8 cellular contexts compared by ENCODE assay signal in the genomic region with DNA sequence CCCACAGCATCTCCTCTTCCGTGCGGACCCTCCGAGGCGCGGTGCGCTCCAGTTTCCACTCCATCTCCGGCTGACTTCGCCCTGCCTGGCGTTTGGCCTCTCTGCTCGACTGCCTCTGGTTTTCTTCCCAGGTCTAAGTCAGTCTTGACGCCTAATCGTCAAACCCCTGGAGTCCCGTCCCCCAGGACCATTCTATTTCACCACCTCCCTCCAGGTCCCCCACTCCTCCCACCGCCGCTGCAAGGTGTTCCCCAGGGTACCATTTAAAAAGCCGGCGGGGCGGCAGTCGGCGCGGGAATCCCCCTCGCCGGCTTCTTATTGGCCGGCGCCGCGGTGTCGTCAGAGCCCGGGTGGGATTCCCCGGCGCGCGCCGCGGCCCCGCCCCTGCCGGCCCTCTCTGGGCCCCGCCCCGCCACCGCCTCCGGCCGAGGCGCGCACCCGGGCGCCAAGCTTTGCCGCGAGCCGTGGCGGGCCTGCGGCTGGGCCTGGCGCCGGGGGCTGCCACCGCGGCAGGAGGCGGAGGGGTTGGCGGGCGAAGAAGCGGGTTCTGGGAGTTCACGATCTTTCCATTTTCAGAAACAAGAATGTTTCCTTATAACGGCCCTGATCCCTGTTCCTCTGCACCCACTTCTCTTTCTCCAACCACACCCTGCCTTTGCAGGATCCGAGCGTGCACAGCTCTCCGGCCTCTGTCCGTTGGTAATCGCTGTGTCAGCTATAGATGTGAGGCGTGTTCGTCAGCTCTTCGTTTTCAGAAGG. TPM values are rescaled to one million over a fixed set of nuclear protein-coding genes. Genes with fewer than 3 reads are reported as not detected.
DNase-seq lines count a peak whose midpoint lies in the region; ATAC-seq and TF ChIP-seq lines count a peak whose summit lies in the region.

A gene with protein sequence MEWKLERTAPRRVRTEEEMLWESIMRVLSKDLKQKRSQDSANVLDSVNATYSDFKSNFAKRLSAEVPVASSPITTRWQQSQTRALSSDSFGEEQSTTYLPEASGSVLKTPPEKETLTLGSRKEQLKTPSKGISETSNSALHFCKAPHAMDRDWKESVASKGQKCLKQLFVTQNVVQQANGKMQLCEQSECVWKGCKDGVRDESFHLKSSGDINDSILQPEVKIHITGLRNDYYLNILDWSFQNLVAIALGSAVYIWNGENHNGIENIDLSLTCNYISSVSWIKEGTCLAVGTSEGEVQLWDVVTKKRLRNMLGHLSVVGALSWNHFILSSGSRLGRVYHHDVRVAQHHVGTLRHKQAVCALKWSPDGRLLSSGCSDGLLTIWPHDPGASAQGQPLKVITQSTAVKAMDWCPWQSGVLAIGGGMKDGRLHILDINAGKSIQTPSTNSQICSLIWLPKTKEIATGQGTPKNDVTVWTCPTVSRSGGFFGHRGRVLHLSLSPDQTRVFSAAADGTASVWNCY (minus strand): TSS at position 241 of the 759 bp plus-strand sequence. CDS start 177 bp downstream, at position 64.

- H3K27ac ChIP-seq in transverse colon = peak within 1 kb of the TSS in 2 of 4 donors; percentile 31 to 43

- H3K4me1 ChIP-seq in transverse colon = peaks cover 9 to 32% (median 28%) of the 10 kb centered on the region in 4 donors

- CTCF ChIA-PET in activated naive CD4-positive, alpha-beta T cell treated with anti-CD3 and anti-CD28 coated beads, Interleukin-2, amount 10 ng/mL, durations not matched to agents 7 days and 5 days (lab: Charles Lee) = interaction anchor here (0.7 to 2.2 kb wide), 6 partner anchors 23 to 519 kb away, joined by 3 to 10 read pairs (median 4); no protein-coding TSS in a partner anchor

- TF ChIP-seq EP300 in transverse colon (IDR thresholded peaks at IDR 0.05; ENCODE audit: low read depth) = no peak

- TF ChIP-seq POLR2A in transverse colon (IDR thresholded peaks at IDR 0.05) = no peak

- no peaks in the 10 kb centered on the region for H3K36me3 Mint-ChIP-seq in activated naive CD4-positive, alpha-beta T cell treated with anti-CD3 and anti-CD28 coated beads, Interleukin-2, amount 10 ng/mL, durations not matched to agents 7 days and 5 days

- peak; percentile 97 for ATAC-seq in Right ventricle myocardium superior (ENCODE audit: poor library complexity)

- H3K27me3 ChIP-seq in H7 (ENCODE audit: control insufficient read depth, insufficient read depth, low read length) = peaks cover 60% of the 10 kb centered on the region
- peaks cover 79% of the 10 kb centered on the region for H3K27me3 ChIP-seq in transverse colon

- peak; percentile 73 for DNase-seq in G401 (ENCODE audit: low spot score)
- DNase-seq in H7 = peak; percentile 98
- DNase-seq in LoVo (ENCODE audit: low spot score) = peak; percentile 88
- peak; percentile 66 for DNase-seq in SK-N-DZ (ENCODE audit: low spot score)
- peak; percentile 78 for DNase-seq in activated naive CD4-positive, alpha-beta T cell treated with anti-CD3 and anti-CD28 coated beads, Interleukin-2, amount 10 ng/mL, durations not matched to agents 7 days and 5 days
- DNase-seq in Right ventricle myocardium superior = peak; percentile 82
- peak in 8 of 10 donors; percentile 18 to 89 (median 40) for DNase-seq in posterior cingulate gyrus
- peak; percentile 81 for DNase-seq in transverse colon

- H3K27ac Mint-ChIP-seq in activated naive CD4-positive, alpha-beta T cell treated with anti-CD3 and anti-CD28 coated beads, Interleukin-2, amount 10 ng/mL, durations not matched to agents 7 days and 5 days = no peak within 1 kb of the TSS

- no peaks in the 10 kb centered on the region for H3K36me3 ChIP-seq in H7 (replicated peaks; ENCODE audit: control insufficient read depth, insufficient read depth, low read length)
- H3K36me3 ChIP-seq in transverse colon = no peaks in the 10 kb centered on the region

- peaks cover 47% of the 10 kb centered on the region for H3K4me1 Mint-ChIP-seq in activated naive CD4-positive, alpha-beta T cell treated with anti-CD3 and anti-CD28 coated beads, Interleukin-2, amount 10 ng/mL, durations not matched to agents 7 days and 5 days

- H3K4me3 ChIP-seq in H7 (ENCODE audit: insufficient read depth, low read depth, low read length) (peak within 1 kb of the TSS; percentile 36), transverse colon (peak within 1 kb of the TSS; percentile 20 to 56 (median 38))

- no peak for TF ChIP-seq CTCF in transverse colon (IDR thresholded peaks at IDR 0.05)

- H3K4me3 Mint-ChIP-seq in activated naive CD4-positive, alpha-beta T cell treated with anti-CD3 and anti-CD28 coated beads, Interleukin-2, amount 10 ng/mL, durations not matched to agents 7 days and 5 days = peak within 1 kb of the TSS; percentile 79

- in situ Hi-C loops in G401 (cut with HindIII; ENCODE audit: low sequenced_read_pairs) = no loop called here
- in situ Hi-C loops in transverse colon (cut with MboI; ENCODE audit: low pct_ligation_motif_present in 1 of 4, low pct_unique_long_range_greater_than_20kb in 1 of 4, low sequenced_read_pairs in 3 of 4) = loop anchor here (10.0 to 25.0 kb wide), 4 partner anchors 52 to 661 kb away; partner anchors contain the start of genes SNX18 (in 3 of the 4), CCNO (in 2 of the 4), MCIDAS (in 1 of the 4) and SLC38A9 (in 1 of the 4)

- H3K9me3 ChIP-seq in transverse colon = no peaks in the 10 kb centered on the region

- WGBS in transverse colon (ENCODE audit: low coverage in 1 of 2), 2 donors = 1% methylated on average over 55 of the region's 69 CpGs; no CpG with 5 or more reads in 1 of the 2 donors

- intact Hi-C loops in Right ventricle myocardium superior (cut with DNase I) (no loop called here), posterior cingulate gyrus (cut with DNase I) (loop anchor here (5.0 kb wide), 3 partner anchors 134 to 539 kb away; partner anchors contain the start of genes DHX29, MTREX and SLC38A9), transverse colon (cut with DNase I; ENCODE audit: low total_unique reads) (loop anchor here (10.0 kb wide), 2 partner anchors 52 to 522 kb away; partner anchors contain the start of gene MCIDAS)

- H3K9me3 Mint-ChIP-seq in activated naive CD4-positive, alpha-beta T cell treated with anti-CD3 and anti-CD28 coated beads, Interleukin-2, amount 10 ng/mL, durations not matched to agents 7 days and 5 days = no peaks in the 10 kb centered on the region

- peaks cover 78% of the 10 kb centered on the region for H3K27me3 Mint-ChIP-seq in activated naive CD4-positive, alpha-beta T cell treated with anti-CD3 and anti-CD28 coated beads, Interleukin-2, amount 10 ng/mL, durations not matched to agents 7 days and 5 days

RNA-seq across cellular contexts. Expression of the gene that starts here (rescaled TPM):
- total RNA-seq in G401 (2014; rRNA removed; shearing (Covaris generic)) = not detected in 2 replicates
- not detected in 2 replicates for total RNA-seq in H7 (2014; rRNA removed; shearing (Covaris generic))
- not detected in 2 replicates for polyA plus RNA-seq in SK-N-DZ (2014; cell fraction: cytosol; rRNA removed)
- not detected in 2 replicates for polyA plus RNA-seq in SK-N-DZ (2014; cell fraction: nucleus; rRNA removed)
- total RNA-seq in Right ventricle myocardium superior (not detected), transverse colon (not detected)

Comparison
In these comparisons a context has a peak if more than half of its experiments do, and no peak if none do; other contexts are left out.
1. Peak in DNase-seq in G401; RNA of the gene not detected or under 1 TPM.
2. Peak in DNase-seq and H3K4me3 ChIP-seq in H7; RNA of the gene not detected or under 1 TPM.
3. Peak in DNase-seq and ATAC-seq in Right ventricle myocardium superior; RNA of the gene not detected or under 1 TPM.
4. Peak in DNase-seq and H3K4me3 ChIP-seq in transverse colon; RNA of the gene not detected or under 1 TPM.
5. DNase-seq: peak in every context shown above with its lines; median percentile 98 in H7; 88 in LoVo; 82 in Right ventricle myocardium superior; 81 in transverse colon; 78 in activated naive CD4-positive, alpha-beta T cell treated with anti-CD3 and anti-CD28 coated beads, Interleukin-2, amount 10 ng/mL, durations not matched to agents 7 days and 5 days; 73 in G401; 66 in SK-N-DZ; 40 in posterior cingulate gyrus.